In genomic region chr10:93716771-93717170, GRCh38 we compare ENCODE assay signal across 32 cellular contexts. TPM values are rescaled to one million over a fixed set of nuclear protein-coding genes. Genes with fewer than 3 reads are reported as not detected.
"Had no signal": no experiment of that assay in that cellular context is flagged by ENCODE, and none has a peak within 500 bp of the region (broad histone marks: within the 10 kb centered on the region; RNA-seq: fewer than 3 reads in every experiment).

No MANE protein-coding gene starts in this region.

- H3K27ac ChIP-seq: esophagus squamous epithelium, heart right ventricle, left lung, neural progenitor cell, parathyroid adenoma, right lobe of liver, stomach, thyroid gland had no signal

- ATAC-seq: heart right ventricle; left cardiac atrium; left lung; naive thymus-derived CD4-positive, alpha-beta T cell; right lobe of liver had no signal

- H3K4me3 Mint-ChIP-seq: naive thymus-derived CD4-positive, alpha-beta T cell; nephron; neural progenitor cell; type B pancreatic cell had no signal

- H2AFZ ChIP-seq: neural progenitor cell, parathyroid adenoma had no signal

- H3K79me2 ChIP-seq: parathyroid adenoma had no signal

- H3K9me3 Mint-ChIP-seq: nephron, type B pancreatic cell had no signal

- DNase-seq: dermis blood vessel endothelial cell; effector memory CD4-positive, alpha-beta T cell; erythroblast; esophagus squamous epithelium; foreskin melanocyte; glutamatergic neuron; heart right ventricle; hippocampal formation; left cardiac atrium; left lung; mesendoderm; midbrain; naive thymus-derived CD4-positive, alpha-beta T cell; right lobe of liver; stimulated activated CD4-positive, alpha-beta T cell treated with anti-CD3 and anti-CD28 coated beads, Interleukin-12 subunit alpha, Interleukin-12 subunit beta, amount 100 ng/mL, for 4 hours; stimulated activated CD4-positive, alpha-beta T cell treated with anti-CD3 and anti-CD28 coated beads, Interleukin-1b, Interleukin-23, amount 100 ng/mL, for 48 hours; stimulated activated CD4-positive, alpha-beta T cell treated with anti-CD3 and anti-CD28 coated beads, Interleukin-4, amount 100 ng/mL, for 1 hour; stimulated activated CD8-positive, alpha-beta memory T cell treated with anti-CD3 and anti-CD28 coated beads, Interleukin-4, amount 100 ng/mL, for 48 hours; stimulated activated naive CD4-positive, alpha-beta T cell treated with Interleukin-2 at 50 U/mL for 16 hours; stomach; thyroid gland had no signal

- H3K4me3 ChIP-seq: esophagus squamous epithelium, heart right ventricle, left lung, neural progenitor cell, right lobe of liver, smooth muscle cell, stomach, thyroid gland had no signal

- H3K36me3 Mint-ChIP-seq: naive thymus-derived CD4-positive, alpha-beta T cell; type B pancreatic cell had no signal

- H3K36me3 ChIP-seq: esophagus squamous epithelium, heart right ventricle, left lung, neural progenitor cell, right lobe of liver, stomach, thyroid gland had no signal

- H3K9me3 ChIP-seq: esophagus squamous epithelium, heart right ventricle, left lung, right lobe of liver, stomach, thyroid gland had no signal

- FAIRE-seq: endothelial cell of umbilical vein, islet of Langerhans had no signal

- H3K9ac ChIP-seq: neural progenitor cell, parathyroid adenoma had no signal

- H3K4me1 ChIP-seq: esophagus squamous epithelium, heart right ventricle, left lung, parathyroid adenoma, right lobe of liver, stomach, thyroid gland had no signal

- H3K27ac Mint-ChIP-seq: naive thymus-derived CD4-positive, alpha-beta T cell; nephron; neural progenitor cell; progenitor cell of endocrine pancreas; type B pancreatic cell had no signal

- H3K4me2 ChIP-seq: neural progenitor cell, smooth muscle cell had no signal

- H3K27me3 ChIP-seq: left lung, neural progenitor cell, right lobe of liver, thyroid gland had no signal

- H3K4me1 Mint-ChIP-seq: nephron had no signal

RNA-seq across cellular contexts. Expression of gene LGI1, which starts 41.0 kb away (rescaled TPM):
- total RNA-seq: dermis blood vessel endothelial cell; endothelial cell of umbilical vein; kidney epithelial cell; left lung; lung microvascular endothelial cell; naive thymus-derived CD4-positive, alpha-beta T cell; osteoblast; progenitor cell of endocrine pancreas; thyroid gland had no signal
- polyA plus RNA-seq: endothelial cell of umbilical vein; naive thymus-derived CD4-positive, alpha-beta T cell; smooth muscle cell had no signal
